In the genomic region with DNA sequence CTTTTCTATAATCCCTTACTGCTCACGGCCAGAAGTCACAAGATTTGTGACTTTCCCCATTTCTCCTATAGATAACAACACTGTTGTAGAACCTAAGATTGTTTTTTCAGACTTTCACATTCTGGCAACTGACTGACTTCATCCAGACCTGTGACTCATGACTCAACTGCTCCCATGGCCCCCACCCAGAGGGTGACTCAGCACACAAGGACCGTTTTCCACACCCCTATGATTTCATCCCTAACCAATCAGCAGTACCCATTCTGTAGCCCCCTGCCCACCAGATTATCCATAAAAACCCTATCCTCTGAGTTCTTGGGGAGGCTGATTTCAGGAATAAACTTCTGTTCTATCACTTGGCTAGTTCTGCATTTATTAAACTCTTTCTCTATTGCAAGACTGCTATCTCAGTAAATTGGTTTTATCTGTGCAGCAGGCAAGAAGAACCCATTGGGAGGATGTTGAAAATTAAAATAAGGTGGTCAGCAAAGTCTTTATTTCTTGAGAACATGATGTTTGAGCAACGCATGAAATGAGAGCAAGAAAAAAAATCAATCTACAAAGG, we compare ENCODE assay signal across 16 cellular contexts.
DNase-seq lines count a peak whose midpoint lies in the region; TF ChIP-seq lines count a peak whose summit lies in the region.
"Had no signal": no experiment of that assay in that cellular context is flagged by ENCODE, and none has a peak within 500 bp of the region (broad histone marks: within the 10 kb centered on the region; RNA-seq: fewer than 3 reads in every experiment).

No MANE protein-coding gene starts in this region.

- peaks cover 14% of the 10 kb centered on the region for H3K4me1 ChIP-seq in adipocyte (ENCODE audit: control insufficient read depth, insufficient read depth, low read length)
- no peaks in the 10 kb centered on the region for H3K4me1 ChIP-seq in right atrium auricular region
- H3K4me1 ChIP-seq: Caco-2, psoas muscle, SJCRH30 had no signal

- H3K36me3 ChIP-seq in adipocyte (ENCODE audit: control insufficient read depth, insufficient read depth, low read length, severe bottlenecking) (no peaks in the 10 kb centered on the region), right atrium auricular region (no peaks in the 10 kb centered on the region)
- H3K36me3 ChIP-seq: cardiac muscle cell, SJCRH30 had no signal

- H3K9me3 ChIP-seq in adipocyte (ENCODE audit: control insufficient read depth, low read length), result peaks cover 23% of the 10 kb centered on the region
- peaks cover 12 to 30% of the 10 kb centered on the region in 2 donors for H3K9me3 ChIP-seq in right atrium auricular region
- H3K9me3 ChIP-seq: SJCRH30 had no signal

- peak; percentile 5 for DNase-seq in NK-92 treated with Interleukin-12 subunit alpha and Interleukin-12 subunit beta, amount 100 ng/mL, for 24 hours (lab: John Stamatoyannopoulos, UW)
- DNase-seq in NK-92 (lab: John Stamatoyannopoulos, UW; ENCODE audit: unreplicated experiment) (no peak), adipocyte (ENCODE audit: low read depth) (peak; percentile 42), fibroblast of peridontal ligament (ENCODE audit: extremely low read depth) (peak; percentile 77), H4 (ENCODE audit: low spot score) (no peak), right atrium auricular region (ENCODE audit: low spot score) (no peak)
- no peak for DNase-seq in activated CD4-positive, alpha-beta T cell treated with anti-CD3 and anti-CD28 coated beads, Interleukin-2, amount 50 U/mL, for 1 hour
- DNase-seq in activated CD4-positive, CD25-positive, alpha-beta regulatory T cell treated with anti-CD3 and anti-CD28 coated beads, Interleukin-2, amount 50 U/mL, for 72 hours, result no peak
- DNase-seq: 8988T; Caco-2; left ventricle myocardium superior; naive thymus-derived CD4-positive, alpha-beta T cell; psoas muscle; SJCRH30; stimulated activated CD4-positive, alpha-beta T cell treated with anti-CD3 and anti-CD28 coated beads, Interleukin-2, amount 100 ng/mL, for 48 hours had no signal

- H3K4me3 ChIP-seq in adipocyte (ENCODE audit: low read length), result peak overlapping the region; percentile 55
- no peak overlapping the region for H3K4me3 ChIP-seq in right atrium auricular region
- H3K4me3 ChIP-seq: cardiac muscle cell, psoas muscle, SJCRH30 had no signal

- TF ChIP-seq CTCF in right atrium auricular region (IDR thresholded peaks at IDR 0.05), result no peak

- no peaks in the 10 kb centered on the region for H3K27me3 ChIP-seq in adipocyte (replicated peaks; ENCODE audit: control insufficient read depth, insufficient read depth, low read length)
- no peaks in the 10 kb centered on the region for H3K27me3 ChIP-seq in right atrium auricular region
- H3K27me3 ChIP-seq: cardiac muscle cell, SJCRH30 had no signal

- no peak overlapping the region for H3K27ac ChIP-seq in right atrium auricular region
- H3K27ac ChIP-seq: cardiac muscle cell, psoas muscle, SJCRH30 had no signal

- no peak overlapping the region for H3K9ac ChIP-seq in adipocyte (ENCODE audit: low read length)

Comparison
In these comparisons a context has a peak if more than half of its experiments do, and no peak if none do; other contexts are left out.
1. DNase-seq: peak in NK-92 treated with Interleukin-12 subunit alpha and Interleukin-12 subunit beta, amount 100 ng/mL, for 24 hours (single experiment), adipocyte (single experiment) and fibroblast of peridontal ligament (single experiment); none in NK-92 (single experiment), activated CD4-positive, alpha-beta T cell treated with anti-CD3 and anti-CD28 coated beads, Interleukin-2, amount 50 U/mL, for 1 hour (single experiment), activated CD4-positive, CD25-positive, alpha-beta regulatory T cell treated with anti-CD3 and anti-CD28 coated beads, Interleukin-2, amount 50 U/mL, for 72 hours (single experiment), H4 (single experiment) and right atrium auricular region (single experiment).